Comparison of ENCODE assay signal across 20 cellular contexts in genomic region chr3:66178206-66178605, GRCh38.
"Had no signal": no experiment of that assay in that cellular context is flagged by ENCODE, and none has a peak within 500 bp of the region (broad histone marks: within the 10 kb centered on the region; RNA-seq: fewer than 3 reads in every experiment).

No MANE protein-coding gene starts in this region.

- H3K27me3 ChIP-seq: MG63, SJCRH30 had no signal

- H3K36me3 ChIP-seq: MG63, SJCRH30 had no signal

- H3K27ac ChIP-seq: SJCRH30 had no signal

- H3K4me3 ChIP-seq: MG63, SJCRH30 had no signal

- ATAC-seq: HepG2, SK-N-SH treated with all-trans-retinoic acid at 6 μM for 48 hours had no signal

- DNase-seq: IMR-90, Karpas-422, KG1, MG63, NCI-H1092 treated with DMSO at 0.1 percent for 48 hours, NCI-H1436, NCI-H187, NCI-H2029, NCI-H2081 treated with DMSO at 0.1 percent for 48 hours, NCI-H2171, NCI-H446, NCI-H510A, NCI-H524 treated with DMSO at 0.1 percent for 48 hours, NCI-H69, NCI-H774, RPMI8226, SHP77 treated with DMSO at 0.1 percent for 48 hours, SJCRH30 had no signal

- H3K4me1 ChIP-seq: SJCRH30 had no signal

- H3K9me3 ChIP-seq: MG63, SJCRH30 had no signal
